ENCODE assay signal across 8 cellular contexts in genomic region chr13:28138756-28139470, GRCh38. TPM values are rescaled to one million over a fixed set of nuclear protein-coding genes. Genes with fewer than 3 reads are reported as not detected.
DNase-seq lines count a peak whose midpoint lies in the region; ATAC-seq and TF ChIP-seq lines count a peak whose summit lies in the region.

No MANE protein-coding gene starts in this region.

- no CpG with 5 or more reads among the region's 60 CpGs for WGBS in neuronal stem cell (ENCODE audit: extremely low coverage in 2 of 2, insufficient read length in 2 of 2, insufficient replicate concordance in 1 of 2), 2 donors

- H2BK12ac ChIP-seq in neuronal stem cell (ENCODE audit: low read length): no peak overlapping the region

- ATAC-seq in GM21367 (IDR thresholded peaks at IDR 0.05; ENCODE audit: unreplicated experiment): peak; percentile 29

- H4K91ac ChIP-seq in neuronal stem cell (ENCODE audit: low read depth, low read length, poor library complexity): no peak overlapping the region

- H3K4ac ChIP-seq in neuronal stem cell (ENCODE audit: low read length): peak overlapping the region; percentile 76

- H3K27me3 ChIP-seq in HUES6 (ENCODE audit: control insufficient read depth, insufficient read depth, low read length): no peaks in the 10 kb centered on the region
- H3K27me3 ChIP-seq in SJCRH30: no peaks in the 10 kb centered on the region
- no peaks in the 10 kb centered on the region for H3K27me3 ChIP-seq in neuronal stem cell (ENCODE audit: control insufficient read depth in 3 of 3, insufficient read depth in 3 of 3, low read depth in 1 of 3, low read length in 3 of 3)
- no peaks in the 10 kb centered on the region for H3K27me3 ChIP-seq in stomach smooth muscle (ENCODE audit: control insufficient read depth in 1 of 2, insufficient read depth in 2 of 2, low read length in 2 of 2)

- H3K14ac ChIP-seq in neuronal stem cell (ENCODE audit: low read length): no peak overlapping the region

- peak overlapping the region; percentile 98 for H2BK5ac ChIP-seq in neuronal stem cell (ENCODE audit: low read length)

- H3K36me3 Mint-ChIP-seq in Calu3 (ENCODE audit: insufficient read depth, unreplicated experiment): peaks cover 38% of the 10 kb centered on the region

- peak overlapping the region; percentile 91 for H3K9ac ChIP-seq in HUES6 (ENCODE audit: low read length)
- H3K9ac ChIP-seq in neuronal stem cell (ENCODE audit: low read depth, low read length, poor library complexity): peak overlapping the region; percentile 88
- H3K9ac ChIP-seq in stomach smooth muscle (ENCODE audit: low read length in 2 of 2): peak overlapping the region; percentile 85 to 94

- H3K4me3 Mint-ChIP-seq in Calu3 (ENCODE audit: low read depth, unreplicated experiment): peak overlapping the region; percentile 90

- peak overlapping the region; percentile 97 for H2AFZ ChIP-seq in neuronal stem cell (ENCODE audit: low read length)

- H3K4me3 ChIP-seq in HUES6 (ENCODE audit: low read depth, low read length): peak overlapping the region; percentile 96
- H3K4me3 ChIP-seq in SJCRH30: peak overlapping the region; percentile 99
- peak overlapping the region; percentile 67 to 89 for H3K4me3 ChIP-seq in neuronal stem cell (ENCODE audit: low read length in 2 of 2)
- H3K4me3 ChIP-seq in stomach smooth muscle (ENCODE audit: low read length in 2 of 2): peak overlapping the region; percentile 87 to 91

- peaks cover 25% of the 10 kb centered on the region for H3K4me1 Mint-ChIP-seq in Calu3 (ENCODE audit: low read depth, unreplicated experiment)

- no peak overlapping the region for H2BK120ac ChIP-seq in neuronal stem cell (ENCODE audit: low read depth, low read length)

- H3K9me3 ChIP-seq in HUES6 (ENCODE audit: control insufficient read depth, insufficient read depth, low read depth, low read length) (no peaks in the 10 kb centered on the region), SJCRH30 (replicated peaks) (no peaks in the 10 kb centered on the region), neuronal stem cell (replicated peaks in 1 of 2; ENCODE audit: control insufficient read depth in 2 of 2, insufficient read depth in 1 of 2, low read depth in 1 of 2, low read length in 2 of 2) (no peaks in the 10 kb centered on the region), stomach smooth muscle (ENCODE audit: control insufficient read depth in 2 of 2, low read length in 2 of 2) (no peaks in the 10 kb centered on the region)

- no peak overlapping the region for H4K8ac ChIP-seq in neuronal stem cell (ENCODE audit: low read depth, low read length)

- no peak for TF ChIP-seq CTCF in Calu3 (IDR thresholded peaks at IDR 0.05; ENCODE audit: unreplicated experiment)

- no TSS peak for BruUV-seq in Calu3 (replicated peaks; lab: Mats Ljungman, UMichigan)

- peak overlapping the region; percentile 70 for H2AK5ac ChIP-seq in neuronal stem cell (ENCODE audit: low read depth, low read length)

- CTCF ChIA-PET in Calu3 (lab: Charles Lee): interaction anchor here (0.6 to 1.2 kb wide), 4 partner anchors 10 to 580 kb away, joined by 3 to 5 read pairs (median 4); no protein-coding TSS in a partner anchor

- no peaks in the 10 kb centered on the region for H3K9me3 Mint-ChIP-seq in Calu3 (ENCODE audit: low read depth, unreplicated experiment)

- H3K4me1 ChIP-seq in HUES6 (ENCODE audit: control insufficient read depth, insufficient read depth, low read length) (peaks cover 20% of the 10 kb centered on the region), SJCRH30 (0 out of 2 replicates have a peak, but pooled peaks cover 7% of the 10 kb centered on the region), neuronal stem cell (ENCODE audit: control insufficient read depth in 2 of 2, insufficient read depth in 1 of 2, low read depth in 1 of 2, low read length in 2 of 2) (peaks cover 0 to 6% of the 10 kb centered on the region in 2 donors), stomach smooth muscle (ENCODE audit: control insufficient read depth, insufficient read depth, low read length) (peaks cover 3% of the 10 kb centered on the region)

- peak; percentile 68 for DNase-seq in Calu3
- peak; percentile 87 for DNase-seq in SJCRH30
- DNase-seq in activated naive CD4-positive, alpha-beta T cell (lab: John Stamatoyannopoulos, UW): peak; percentile 60 to 86 (median 74)
- peak; percentile 83 for DNase-seq in foreskin melanocyte
- DNase-seq in neuronal stem cell (ENCODE audit: low spot score): peak; percentile 77

- H3K23ac ChIP-seq in neuronal stem cell (ENCODE audit: low read depth, low read length, poor library complexity): peak overlapping the region; percentile 65

- H3K79me1 ChIP-seq in neuronal stem cell (ENCODE audit: low read depth, low read length): no peaks in the 10 kb centered on the region

- no peaks in the 10 kb centered on the region for H3K36me3 ChIP-seq in HUES6 (ENCODE audit: control insufficient read depth, insufficient read depth, low read length)
- H3K36me3 ChIP-seq in SJCRH30: no peaks in the 10 kb centered on the region
- no peaks in the 10 kb centered on the region for H3K36me3 ChIP-seq in neuronal stem cell (replicated peaks in 1 of 2; ENCODE audit: control insufficient read depth in 2 of 2, insufficient read depth in 2 of 2, low read length in 2 of 2)
- H3K36me3 ChIP-seq in stomach smooth muscle (ENCODE audit: control insufficient read depth in 2 of 2, insufficient read depth in 2 of 2, low read length in 2 of 2): no peaks in the 10 kb centered on the region

- H3K18ac ChIP-seq in neuronal stem cell (ENCODE audit: low read length): peak overlapping the region; percentile 97

- intact Hi-C loops in Calu3 (cut with micrococcal nuclease; ENCODE audit: unreplicated experiment): no loop called here

- H3K4me2 ChIP-seq in neuronal stem cell (ENCODE audit: insufficient read depth, low read length, poor library complexity, severe bottlenecking): peak overlapping the region; percentile 39

- H3K27me3 Mint-ChIP-seq in Calu3 (ENCODE audit: unreplicated experiment): no peaks in the 10 kb centered on the region

- peak overlapping the region; percentile 81 for H2BK15ac ChIP-seq in neuronal stem cell (ENCODE audit: low read length)

- peak overlapping the region; percentile 94 for H3K27ac Mint-ChIP-seq in Calu3 (ENCODE audit: unreplicated experiment)

- H3K27ac ChIP-seq in HUES6 (ENCODE audit: low read depth, low read length) (peak overlapping the region; percentile 96), SJCRH30 (peak overlapping the region; percentile 97), neuronal stem cell (replicated peaks; ENCODE audit: low read length) (peak overlapping the region; percentile 97), stomach smooth muscle (ENCODE audit: low read length) (peak overlapping the region; percentile 89)

RNA-seq across cellular contexts. Expression of gene PAN3, which starts 0.6 kb away (rescaled TPM):
- 24.8 and 25.3 TPM in 2 replicates for total RNA-seq in Calu3 (2022)
- total RNA-seq in SJCRH30 (2014; rRNA removed; shearing (Covaris generic)): 28.7 and 33.4 TPM in 2 replicates
- polyA plus RNA-seq in neuronal stem cell (2013, experiment 1 of 2): 19.3 TPM
- polyA plus RNA-seq in neuronal stem cell (2013, experiment 2 of 2): 19.3 TPM

RNA-seq across cellular contexts. Expression of gene FLT3, which starts 38.5 kb away (rescaled TPM):
- 0.10 TPM in 1 of 2 replicates, not detected in the other for total RNA-seq in Calu3 (2022)
- total RNA-seq in SJCRH30 (2014; rRNA removed; shearing (Covaris generic)): not detected in 2 replicates
- polyA plus RNA-seq in neuronal stem cell (2013, experiment 1 of 2): 0.22 TPM
- 0.19 TPM for polyA plus RNA-seq in neuronal stem cell (2013, experiment 2 of 2)

Comparison
In these comparisons a context has a peak if more than half of its experiments do, and no peak if none do; other contexts are left out.
1. Peak in every context shown above with its lines: DNase-seq, ATAC-seq, H3K4me3 ChIP-seq and H3K27ac ChIP-seq.